Comparison of ENCODE assay signal across 8 cellular contexts in the genomic region with DNA sequence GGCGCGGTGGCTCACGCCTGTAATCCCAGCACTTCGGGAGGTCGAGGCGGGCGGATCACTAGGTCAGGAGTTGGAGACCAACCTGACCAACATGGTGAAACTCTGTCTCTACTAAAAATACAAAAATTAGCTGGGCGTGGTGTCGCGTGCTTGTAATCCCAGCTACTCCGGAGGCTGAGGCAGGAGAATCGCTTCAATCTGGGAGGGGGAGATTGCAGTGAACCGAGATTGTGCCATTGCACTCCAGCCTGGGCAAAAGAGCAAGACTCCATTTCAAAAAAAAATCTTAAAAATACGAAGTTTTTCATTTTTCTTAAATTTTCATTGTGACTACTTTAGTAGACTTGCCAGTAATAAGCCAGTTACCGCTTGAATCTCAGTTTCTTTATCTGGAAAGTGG. TPM values are rescaled to one million over a fixed set of nuclear protein-coding genes. Genes with fewer than 3 reads are reported as not detected.
DNase-seq lines count a peak whose midpoint lies in the region; ATAC-seq and TF ChIP-seq lines count a peak whose summit lies in the region.
"Not testable (repeated sequence)": the region's sequence is repeated elsewhere in the genome, so short reads cannot be mapped to it uniquely, and the experiment has no call there.

No MANE protein-coding gene starts in this region.

- H2AFZ ChIP-seq in neural cell (ENCODE audit: low read depth, low read length) = not testable (repeated sequence)

- peaks cover 24% of the 10 kb centered on the region for H3K4me1 Mint-ChIP-seq in Caco-2 (ENCODE audit: low read depth, unreplicated experiment)
- H3K4me1 Mint-ChIP-seq in activated CD8-positive, alpha-beta memory T cell treated with anti-CD3 and anti-CD28 coated beads, Interleukin-2, amount 10 ng/mL, durations not matched to agents 7 days and 5 days = peaks cover 64% of the 10 kb centered on the region
- peaks cover 74% of the 10 kb centered on the region for H3K4me1 Mint-ChIP-seq in brain

- not testable (repeated sequence) for H3K9me3 Mint-ChIP-seq in Caco-2 (ENCODE audit: unreplicated experiment); activated CD8-positive, alpha-beta memory T cell treated with anti-CD3 and anti-CD28 coated beads, Interleukin-2, amount 10 ng/mL, durations not matched to agents 7 days and 5 days (ENCODE audit: low read depth); brain

- not testable (repeated sequence) for TF ChIP-seq CTCF in Caco-2 (IDR thresholded peaks at IDR 0.05; ENCODE audit: insufficient read depth in 1 of 2, low read depth in 1 of 2, low read length in 1 of 2, severe bottlenecking in 1 of 2, unreplicated experiment in 1 of 2); RWPE2 (IDR thresholded peaks at IDR 0.05; ENCODE audit: poor library complexity, severe bottlenecking); brain (conservative IDR thresholded peaks at IDR 0.05); neural cell (IDR thresholded peaks at IDR 0.05; ENCODE audit: poor library complexity, severe bottlenecking); suprapubic skin (IDR thresholded peaks at IDR 0.05)

- WGBS in HUES64 = 88% methylated on average over 15 of the region's 15 CpGs
- WGBS in suprapubic skin = 87% methylated on average over 15 of the region's 15 CpGs

- TF ChIP-seq POLR2A in suprapubic skin (IDR thresholded peaks at IDR 0.05) = not testable (repeated sequence)

- not testable (repeated sequence) for DNase-seq in Caco-2; RWPE2 (ENCODE audit: low spot score); activated CD8-positive, alpha-beta memory T cell treated with anti-CD3 and anti-CD28 coated beads, Interleukin-2, amount 10 ng/mL, durations not matched to agents 7 days and 5 days; suprapubic skin (ENCODE audit: low spot score in 2 of 2)

- BruUV-seq in Caco-2 (replicated peaks; lab: Mats Ljungman, UMichigan) = not testable (repeated sequence)

- not testable (repeated sequence) for H3K36me3 ChIP-seq in Caco-2 (ENCODE audit: control insufficient read depth, insufficient read depth, low read length); neural cell (ENCODE audit: insufficient read depth, low read length); suprapubic skin
- H3K36me3 ChIP-seq in HUES64 (ENCODE audit: insufficient read depth, low read length) (peaks cover 55% of the 10 kb centered on the region), RWPE2 (ENCODE audit: low read depth) (peaks cover 62% of the 10 kb centered on the region), iPS-18a (ENCODE audit: control insufficient read depth, low read depth, low read length) (peaks cover 51% of the 10 kb centered on the region)

- intact Hi-C loops in Caco-2 (cut with micrococcal nuclease; ENCODE audit: unreplicated experiment) = not testable (repeated sequence)

- H3K79me2 ChIP-seq in neural cell (replicated peaks; ENCODE audit: insufficient read depth, low read length) = peaks cover 69% of the 10 kb centered on the region

- CTCF ChIA-PET in Caco-2 (lab: Charles Lee); activated CD8-positive, alpha-beta memory T cell treated with anti-CD3 and anti-CD28 coated beads, Interleukin-2, amount 10 ng/mL, durations not matched to agents 7 days and 5 days (lab: Charles Lee): not testable (repeated sequence)

- not testable (repeated sequence) for TF ChIP-seq RAD21 in neural cell (conservative IDR thresholded peaks at IDR 0.05)

- H3K27ac Mint-ChIP-seq in Caco-2 (ENCODE audit: unreplicated experiment) (peak overlapping the region; percentile 99), brain (peak overlapping the region in 1 of 5 experiments; percentile 82)
- not testable (repeated sequence) for H3K27ac Mint-ChIP-seq in activated CD8-positive, alpha-beta memory T cell treated with anti-CD3 and anti-CD28 coated beads, Interleukin-2, amount 10 ng/mL, durations not matched to agents 7 days and 5 days

- POLR2A ChIA-PET in Caco-2 (lab: Charles Lee) = not testable (repeated sequence)

- H3K4me3 ChIP-seq in Caco-2 (ENCODE audit: low read depth, low read length); RWPE2 (ENCODE audit: severe bottlenecking): not testable (repeated sequence)
- H3K4me3 ChIP-seq in HUES64 (ENCODE audit: low read length) = peak overlapping the region; percentile 97; the same call in 1 of the 2 replicates
- peak overlapping the region; percentile 100 for H3K4me3 ChIP-seq in iPS-18a (ENCODE audit: low read length)
- H3K4me3 ChIP-seq in neural cell (ENCODE audit: low read length) = peak overlapping the region; percentile 85
- peak overlapping the region; percentile 5 for H3K4me3 ChIP-seq in suprapubic skin

- H3K9me2 ChIP-seq in neural cell (ENCODE audit: insufficient read depth, low read length) = not testable (repeated sequence)

- not testable (repeated sequence) for H3K27me3 ChIP-seq in Caco-2 (replicated peaks; ENCODE audit: control insufficient read depth, insufficient read depth, low read length); HUES64 (ENCODE audit: insufficient read depth, low read length); RWPE2 (ENCODE audit: insufficient read depth, poor library complexity, severe bottlenecking); iPS-18a (ENCODE audit: control insufficient read depth, insufficient read depth, low read length); neural cell (ENCODE audit: insufficient read depth, low read depth, low read length); suprapubic skin

- H3K36me3 Mint-ChIP-seq in Caco-2 (ENCODE audit: insufficient read depth, unreplicated experiment) = peaks cover 83% of the 10 kb centered on the region
- H3K36me3 Mint-ChIP-seq in activated CD8-positive, alpha-beta memory T cell treated with anti-CD3 and anti-CD28 coated beads, Interleukin-2, amount 10 ng/mL, durations not matched to agents 7 days and 5 days = peaks cover 46% of the 10 kb centered on the region
- H3K36me3 Mint-ChIP-seq in brain = peaks cover 58% of the 10 kb centered on the region

- H4K20me1 ChIP-seq in neural cell (ENCODE audit: insufficient read depth) = peaks cover 15% of the 10 kb centered on the region

- H3K27ac ChIP-seq in HUES64 (ENCODE audit: low read depth, low read length) = peak overlapping the region; percentile 100
- H3K27ac ChIP-seq in RWPE2 (ENCODE audit: poor library complexity, severe bottlenecking) = peak overlapping the region; percentile 91
- not testable (repeated sequence) for H3K27ac ChIP-seq in iPS-18a (ENCODE audit: low read length); neural cell (ENCODE audit: low read length); suprapubic skin

- peak overlapping the region; percentile 97 for H3K4me3 Mint-ChIP-seq in Caco-2 (ENCODE audit: unreplicated experiment)
- H3K4me3 Mint-ChIP-seq in activated CD8-positive, alpha-beta memory T cell treated with anti-CD3 and anti-CD28 coated beads, Interleukin-2, amount 10 ng/mL, durations not matched to agents 7 days and 5 days = peak overlapping the region; percentile 83
- peak overlapping the region; percentile 95 to 99 (median 98) for H3K4me3 Mint-ChIP-seq in brain

- not testable (repeated sequence) for TF ChIP-seq EP300 in neural cell (conservative IDR thresholded peaks at IDR 0.05; ENCODE audit: poor library complexity, severe bottlenecking); suprapubic skin (IDR thresholded peaks at IDR 0.05)

- H3K27me3 Mint-ChIP-seq in Caco-2 (ENCODE audit: insufficient read depth, unreplicated experiment); activated CD8-positive, alpha-beta memory T cell treated with anti-CD3 and anti-CD28 coated beads, Interleukin-2, amount 10 ng/mL, durations not matched to agents 7 days and 5 days: not testable (repeated sequence)
- H3K27me3 Mint-ChIP-seq in brain = peaks cover 14% of the 10 kb centered on the region

- peaks cover 54% of the 10 kb centered on the region for H3K4me1 ChIP-seq in Caco-2
- H3K4me1 ChIP-seq in HUES64 (ENCODE audit: insufficient read depth, low read length) = peaks cover 43% of the 10 kb centered on the region
- peaks cover 29% of the 10 kb centered on the region for H3K4me1 ChIP-seq in RWPE2 (ENCODE audit: insufficient read depth, poor library complexity, severe bottlenecking)
- peaks cover 33% of the 10 kb centered on the region for H3K4me1 ChIP-seq in iPS-18a (ENCODE audit: control insufficient read depth, low read depth, low read length)
- H3K4me1 ChIP-seq in suprapubic skin = peaks cover 65% of the 10 kb centered on the region

- H3K9me3 ChIP-seq in Caco-2; HUES64 (ENCODE audit: insufficient read depth, low read depth, low read length); RWPE2 (ENCODE audit: severe bottlenecking); iPS-18a (ENCODE audit: control insufficient read depth, low read depth, low read length); neural cell (ENCODE audit: low read length); suprapubic skin: not testable (repeated sequence)

- not testable (repeated sequence) for H3K4me2 ChIP-seq in neural cell (ENCODE audit: low read length)

- H3K9ac ChIP-seq in HUES64 (ENCODE audit: low read depth, low read length) (peak overlapping the region; percentile 100), iPS-18a (ENCODE audit: low read length) (peak overlapping the region; percentile 100)
- H3K9ac ChIP-seq in neural cell (ENCODE audit: low read length) = not testable (repeated sequence)

- not testable (repeated sequence) for H3F3A ChIP-seq in neural cell (ENCODE audit: insufficient read depth, low read length, poor library complexity, severe bottlenecking)

- not testable (repeated sequence) for ATAC-seq in RWPE2 (ENCODE audit: low read depth); activated CD8-positive, alpha-beta memory T cell treated with anti-CD3 and anti-CD28 coated beads, Interleukin-2, amount 10 ng/mL, durations not matched to agents 7 days and 5 days

RNA-seq across cellular contexts. Expression of a gene that starts 2.5 kb away (rescaled TPM):
- total RNA-seq in Caco-2 (2022) (445 and 452 TPM in 2 replicates), suprapubic skin (100 to 1,000 TPM; 404 to 559 (median 485) TPM)
- 342 TPM for polyA plus RNA-seq in HUES64 (2013, experiment 1 of 2)
- 381 TPM for polyA plus RNA-seq in HUES64 (2013, experiment 2 of 2)
- 100 to 1,000 TPM; 264 to 382 TPM for total RNA-seq in activated CD8-positive, alpha-beta memory T cell treated with anti-CD3 and anti-CD28 coated beads, Interleukin-2, amount 10 ng/mL, durations not matched to agents 7 days and 5 days
- polyA plus RNA-seq in brain (ENCODE audit: insufficient read depth, low read depth, low replicate concordance) (216 TPM), neural cell (329 and 333 TPM in 2 replicates)
- 636 and 641 TPM in 2 replicates for polyA minus RNA-seq in neural cell

RNA-seq across cellular contexts. Expression of a gene that starts 41.1 kb away (rescaled TPM):
- total RNA-seq in Caco-2 (2022) (2.4 and 4.4 TPM in 2 replicates), suprapubic skin (100 to 1,000 TPM in 2 of 4 donors, 10 to 100 TPM in 2; 22.8 to 122 (median 78.2) TPM)
- polyA plus RNA-seq in HUES64 (2013, experiment 1 of 2) = 4.4 TPM
- polyA plus RNA-seq in HUES64 (2013, experiment 2 of 2) = 9.8 TPM
- under 1 TPM; 0.58 to 0.89 TPM for total RNA-seq in activated CD8-positive, alpha-beta memory T cell treated with anti-CD3 and anti-CD28 coated beads, Interleukin-2, amount 10 ng/mL, durations not matched to agents 7 days and 5 days
- polyA plus RNA-seq in brain (ENCODE audit: insufficient read depth, low read depth, low replicate concordance) (32.4 TPM), neural cell (4.2 and 7.9 TPM in 2 replicates)
- polyA minus RNA-seq in neural cell = 5.2 and 7.5 TPM in 2 replicates

RNA-seq across cellular contexts. Expression of a gene that starts 59.8 kb away (rescaled TPM):
- 2,564 and 2,674 TPM in 2 replicates for total RNA-seq in Caco-2 (2022)
- 357 TPM for polyA plus RNA-seq in HUES64 (2013, experiment 1 of 2)
- 348 TPM for polyA plus RNA-seq in HUES64 (2013, experiment 2 of 2)
- under 1 TPM; 0.54 to 0.99 TPM for total RNA-seq in activated CD8-positive, alpha-beta memory T cell treated with anti-CD3 and anti-CD28 coated beads, Interleukin-2, amount 10 ng/mL, durations not matched to agents 7 days and 5 days
- polyA plus RNA-seq in brain (ENCODE audit: insufficient read depth, low read depth, low replicate concordance) = 252 TPM
- 0.76 and 0.78 TPM in 2 replicates for polyA plus RNA-seq in neural cell
- polyA minus RNA-seq in neural cell = not detected in 2 replicates
- 100 to 1,000 TPM in 1 of 4 donors, 10 to 100 TPM in 3; 53.3 to 118 (median 71.0) TPM for total RNA-seq in suprapubic skin

Comparison
In these comparisons a context has a peak if more than half of its experiments do, and no peak if none do; other contexts are left out.
1. RNA of a gene that starts 59.8 kb away (total RNA-seq): 2,564 to 2,674 TPM in Caco-2 and 53.3 to 118 TPM in suprapubic skin; 0.54 to 0.99 TPM in activated CD8-positive, alpha-beta memory T cell treated with anti-CD3 and anti-CD28 coated beads, Interleukin-2, amount 10 ng/mL, durations not matched to agents 7 days and 5 days; every median in the first group is over 10 times any median in the second.
2. Peak in every context shown above with its lines, with median percentiles within 50 percentile points of each other: H3K4me3 Mint-ChIP-seq.